14 cellular contexts compared by ENCODE assay signal in the genomic region with DNA sequence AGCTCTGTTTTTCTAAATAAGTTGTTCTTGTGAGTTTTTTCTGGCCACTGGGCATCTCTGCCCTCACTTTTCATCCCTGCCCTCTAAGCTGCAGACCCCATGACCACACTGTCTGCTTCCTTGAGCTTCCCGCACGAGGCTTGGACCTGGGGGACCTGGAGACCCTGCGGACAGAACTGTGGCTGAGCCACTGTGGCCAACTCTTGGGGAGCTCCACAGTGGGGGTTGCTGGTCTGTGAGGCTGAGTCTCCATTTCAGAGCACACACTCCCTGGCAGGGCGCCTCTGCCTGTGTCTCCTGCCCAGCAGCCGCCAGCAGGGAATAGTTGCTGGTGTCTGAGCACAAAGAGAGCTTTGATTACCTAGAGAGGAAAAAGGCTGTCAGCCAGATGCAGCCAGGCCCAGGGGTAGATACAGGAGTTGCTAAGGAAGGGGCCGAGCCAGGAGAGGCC. TPM values are rescaled to one million over a fixed set of nuclear protein-coding genes. Genes with fewer than 3 reads are reported as not detected.
A peak's percentile ranks its signal among the peaks of the same experiment; 100 is the strongest.
DNase-seq lines count a peak whose midpoint lies in the region; ATAC-seq and TF ChIP-seq lines count a peak whose summit lies in the region.
"Had no signal": no experiment of that assay in that cellular context is flagged by ENCODE, and none has a peak within 500 bp of the region (broad histone marks: within the 10 kb centered on the region; RNA-seq: fewer than 3 reads in every experiment).

No MANE protein-coding gene starts in this region.

- no peak overlapping the region for H3K27ac ChIP-seq in ovary
- H3K27ac ChIP-seq: ascending aorta, right lobe of liver had no signal

- TF ChIP-seq POLR2A in ovary (IDR thresholded peaks at IDR 0.05) = no peak

- 88 to 91% (median 89%) methylated on average over 6 of the region's 6 CpGs for WGBS in ovary, 3 donors

- TF ChIP-seq EP300 in ovary (IDR thresholded peaks at IDR 0.05) = no peak

- DNase-seq in H7 = peak; percentile 56
- peak; percentile 26 for DNase-seq in SW480 (ENCODE audit: low spot score)
- no peak for DNase-seq in left cardiac atrium
- DNase-seq in pons (ENCODE audit: low spot score) = peak; percentile 61
- DNase-seq in NCI-H1436 (lab: John Stamatoyannopoulos, UW) = no peak
- no peak for DNase-seq in cortex of kidney (lab: John Stamatoyannopoulos, UW)
- DNase-seq in ovary = no peak
- DNase-seq: activated CD4-positive, alpha-beta T cell treated with anti-CD3 and anti-CD28 coated beads, Interleukin-2, amount 10 ng/mL, durations not matched to agents 7 days and 5 days; KG1; PC-3; T-helper 2 cell had no signal

- ATAC-seq in left cardiac atrium = peak; percentile 14 to 42
- ATAC-seq in GM19467 (IDR thresholded peaks at IDR 0.05; ENCODE audit: unreplicated experiment) = no peak
- ATAC-seq: PC-3, right lobe of liver had no signal

- no peak for TF ChIP-seq CTCF in ovary (IDR thresholded peaks at IDR 0.05)

- H3K4me1 ChIP-seq in ovary (ENCODE audit: insufficient read depth) = no peaks in the 10 kb centered on the region
- H3K4me1 ChIP-seq: ascending aorta had no signal

- H3K9me3 ChIP-seq in ovary = no peaks in the 10 kb centered on the region
- H3K9me3 ChIP-seq: ascending aorta, right lobe of liver had no signal

- H3K4me3 ChIP-seq in H7 (ENCODE audit: insufficient read depth, low read depth, low read length) (no peak overlapping the region), ovary (no peak overlapping the region)
- H3K4me3 ChIP-seq: ascending aorta, right lobe of liver had no signal

- intact Hi-C loops in left cardiac atrium (cut with DNase I) (no loop called here), ovary (cut with DNase I) (no loop called here)

- H3K36me3 ChIP-seq in H7 (replicated peaks; ENCODE audit: control insufficient read depth, insufficient read depth, low read length) (no peaks in the 10 kb centered on the region), ovary (no peaks in the 10 kb centered on the region)
- H3K36me3 ChIP-seq: ascending aorta, right lobe of liver had no signal

- no peaks in the 10 kb centered on the region for H3K27me3 ChIP-seq in H7 (ENCODE audit: control insufficient read depth, insufficient read depth, low read length)
- no peaks in the 10 kb centered on the region for H3K27me3 ChIP-seq in ovary
- H3K27me3 ChIP-seq: ascending aorta, right lobe of liver had no signal

RNA-seq across cellular contexts. Expression of a gene that starts 13.1 kb away (rescaled TPM):
- total RNA-seq in H7 (2014; rRNA removed; shearing (Covaris generic)) = 0.15 and 0.76 TPM in 2 replicates
- total RNA-seq in left cardiac atrium (10 to 100 TPM; 19.1 to 19.9 TPM), ovary (10 to 100 TPM in 5 of 7 donors, 1 to 10 TPM in 2; 6.2 to 27.9 (median 17.0) TPM)
- polyA plus RNA-seq in ovary = 1 to 10 TPM; 3.8 to 8.1 TPM

Comparison
In these comparisons a context has a peak if more than half of its experiments do, and no peak if none do; other contexts are left out.
1. DNase-seq: peak in H7 (single experiment), SW480 (single experiment) and pons (single experiment); none in left cardiac atrium (single experiment), NCI-H1436 (single experiment), cortex of kidney (single experiment) and ovary (0 of 5).